9 cellular contexts compared by ENCODE assay signal in the genomic region with DNA sequence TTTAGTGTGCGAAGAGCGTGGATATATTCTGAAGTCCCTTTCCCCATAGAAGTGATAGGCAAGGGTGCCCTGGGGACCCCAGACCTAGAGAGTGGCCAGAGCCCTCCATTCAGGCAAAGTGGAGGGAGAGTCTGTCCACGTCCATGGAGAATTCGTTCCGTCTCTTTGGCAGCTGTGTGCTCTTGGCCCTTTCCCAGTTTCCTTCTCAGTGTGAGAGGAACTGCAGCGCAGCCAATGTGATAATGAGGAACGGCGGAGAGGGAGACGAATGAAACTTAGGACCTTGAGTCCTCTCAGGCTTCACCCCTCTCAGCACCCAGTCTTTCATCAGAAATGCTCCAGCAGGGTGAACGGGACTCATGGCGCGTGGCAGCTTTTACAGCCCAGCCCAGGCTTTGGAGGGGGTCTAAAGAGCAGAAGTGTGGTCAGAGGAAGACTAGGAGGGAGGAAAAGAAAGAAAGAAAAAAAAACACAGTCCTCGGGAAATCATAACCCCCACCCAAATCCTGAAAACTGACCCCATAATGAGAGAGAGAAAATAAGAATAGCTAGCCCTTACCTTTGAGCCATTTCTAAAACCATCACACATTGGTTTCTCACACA.
A peak's percentile ranks its signal among the peaks of the same experiment; 100 is the strongest.
DNase-seq lines count a peak whose midpoint lies in the region; ATAC-seq and TF ChIP-seq lines count a peak whose summit lies in the region.
"Had no signal": no experiment of that assay in that cellular context is flagged by ENCODE, and none has a peak within 500 bp of the region (broad histone marks: within the 10 kb centered on the region; RNA-seq: fewer than 3 reads in every experiment).

No MANE protein-coding gene starts in this region.

- peaks cover 7% of the 10 kb centered on the region for H3K4me1 ChIP-seq in Caco-2
- peaks cover 10% of the 10 kb centered on the region for H3K4me1 ChIP-seq in psoas muscle

- DNase-seq in Caco-2 (no peak), left ventricle myocardium superior (peak; percentile 78), psoas muscle (peak; percentile 55 to 67), brain microvascular endothelial cell (no peak), AG20443 (ENCODE audit: low spot score) (no peak)
- DNase-seq in activated naive CD8-positive, alpha-beta T cell treated with anti-CD3 and anti-CD28 coated beads for 36 hours: no peak
- DNase-seq: stimulated activated CD4-positive, alpha-beta T cell treated with anti-CD3 and anti-CD28 coated beads, Interleukin-12 subunit alpha, Interleukin-12 subunit beta, amount 100 ng/mL, for 4 hours had no signal

- in situ Hi-C loops in brain microvascular endothelial cell (cut with HindIII; ENCODE audit: low pct_ligation_motif_present, low sequenced_read_pairs): no loop called here

- H3K27ac ChIP-seq in psoas muscle: peak overlapping the region; percentile 59
- no peak overlapping the region for H3K27ac ChIP-seq in brain microvascular endothelial cell

- WGBS in psoas muscle, 3 donors: 12 to 18% (median 17%) methylated on average over 13 of the region's 13 CpGs

- H3K27me3 ChIP-seq in Caco-2 (replicated peaks; ENCODE audit: control insufficient read depth, insufficient read depth, low read length) (no peaks in the 10 kb centered on the region), psoas muscle (ENCODE audit: insufficient read depth in 3 of 3, low read length in 2 of 3) (no peaks in the 10 kb centered on the region), brain microvascular endothelial cell (replicated peaks) (no peaks in the 10 kb centered on the region)

- ATAC-seq in left ventricle myocardium superior (peak; percentile 88), psoas muscle (peak in 3 of 4 donors; percentile 23 to 73 (median 53)), GM21576 (IDR thresholded peaks at IDR 0.05; ENCODE audit: unreplicated experiment) (no peak), HG03045 (IDR thresholded peaks at IDR 0.05; ENCODE audit: unreplicated experiment) (no peak)

- H3K9me3 Mint-ChIP-seq in Caco-2 (ENCODE audit: unreplicated experiment): no peaks in the 10 kb centered on the region
- H3K9me3 Mint-ChIP-seq in activated naive CD8-positive, alpha-beta T cell treated with anti-CD3 and anti-CD28 coated beads for 36 hours: peaks cover 3% of the 10 kb centered on the region

- no peak for TF ChIP-seq CTCF in Caco-2 (IDR thresholded peaks at IDR 0.05; ENCODE audit: insufficient read depth in 1 of 2, low read depth in 1 of 2, low read length in 1 of 2, severe bottlenecking in 1 of 2, unreplicated experiment in 1 of 2)
- no peak for TF ChIP-seq CTCF in psoas muscle (IDR thresholded peaks at IDR 0.05)
- TF ChIP-seq CTCF in brain microvascular endothelial cell (IDR thresholded peaks at IDR 0.05; ENCODE audit: low read depth, low read length, missing control alignments): no peak

- H3K4me3 Mint-ChIP-seq in Caco-2 (ENCODE audit: unreplicated experiment): no peak overlapping the region
- no peak overlapping the region for H3K4me3 Mint-ChIP-seq in activated naive CD8-positive, alpha-beta T cell treated with anti-CD3 and anti-CD28 coated beads for 36 hours

- H3K36me3 ChIP-seq in Caco-2 (ENCODE audit: control insufficient read depth, insufficient read depth, low read length): no peaks in the 10 kb centered on the region
- no peaks in the 10 kb centered on the region for H3K36me3 ChIP-seq in psoas muscle (ENCODE audit: insufficient read depth in 1 of 2, low read depth in 1 of 2)
- H3K36me3 ChIP-seq in brain microvascular endothelial cell (replicated peaks): no peaks in the 10 kb centered on the region

- BruUV-seq in Caco-2 (replicated peaks; lab: Mats Ljungman, UMichigan): no TSS peak

- peak overlapping the region; percentile 63 for H3K27ac Mint-ChIP-seq in Caco-2 (ENCODE audit: unreplicated experiment)
- peak overlapping the region; percentile 26 for H3K27ac Mint-ChIP-seq in activated naive CD8-positive, alpha-beta T cell treated with anti-CD3 and anti-CD28 coated beads for 36 hours

- no peaks in the 10 kb centered on the region for H3K4me1 Mint-ChIP-seq in Caco-2 (ENCODE audit: low read depth, unreplicated experiment)
- peaks cover 14% of the 10 kb centered on the region for H3K4me1 Mint-ChIP-seq in activated naive CD8-positive, alpha-beta T cell treated with anti-CD3 and anti-CD28 coated beads for 36 hours

- intact Hi-C loops in Caco-2 (cut with micrococcal nuclease; ENCODE audit: unreplicated experiment): loop anchor here (5.0 kb wide), 1 partner anchor 96 kb away; no protein-coding TSS in a partner anchor
- intact Hi-C loops in left ventricle myocardium superior (cut with micrococcal nuclease): loop anchor here (5.0 to 10.0 kb wide), 2 partner anchors 133 to 226 kb away; no protein-coding TSS in a partner anchor
- intact Hi-C loops in psoas muscle (cut with DNase I): loop anchor here in 1 of 2 donors (5.0 kb wide), 1 partner anchor 226 kb away; no protein-coding TSS in a partner anchor

- no peaks in the 10 kb centered on the region for H3K36me3 Mint-ChIP-seq in Caco-2 (ENCODE audit: insufficient read depth, unreplicated experiment)
- peaks cover 20% of the 10 kb centered on the region for H3K36me3 Mint-ChIP-seq in activated naive CD8-positive, alpha-beta T cell treated with anti-CD3 and anti-CD28 coated beads for 36 hours

- H3K9me3 ChIP-seq in Caco-2 (no peaks in the 10 kb centered on the region), psoas muscle (no peaks in the 10 kb centered on the region)

- no peaks in the 10 kb centered on the region for H3K27me3 Mint-ChIP-seq in Caco-2 (ENCODE audit: insufficient read depth, unreplicated experiment)
- H3K27me3 Mint-ChIP-seq in activated naive CD8-positive, alpha-beta T cell treated with anti-CD3 and anti-CD28 coated beads for 36 hours: no peaks in the 10 kb centered on the region

- POLR2A ChIA-PET in Caco-2 (lab: Charles Lee): no interaction called here

- CTCF ChIA-PET in Caco-2 (lab: Charles Lee): no interaction called here

- no peak overlapping the region for H3K4me3 ChIP-seq in Caco-2 (ENCODE audit: low read depth, low read length)
- H3K4me3 ChIP-seq in psoas muscle: peak overlapping the region; percentile 31
- no peak overlapping the region for H3K4me3 ChIP-seq in brain microvascular endothelial cell (ENCODE audit: low read depth, low read length)

Comparison
In these comparisons a context has a peak if more than half of its experiments do, and no peak if none do; other contexts are left out.
1. DNase-seq: peak in left ventricle myocardium superior (single experiment) and psoas muscle (2 of 2); none in Caco-2 (0 of 2), activated naive CD8-positive, alpha-beta T cell treated with anti-CD3 and anti-CD28 coated beads for 36 hours (single experiment), brain microvascular endothelial cell (single experiment) and AG20443 (single experiment).
2. ATAC-seq: peak in left ventricle myocardium superior (single experiment) and psoas muscle (3 of 4); none in GM21576 (single experiment) and HG03045 (single experiment).